21 cellular contexts compared by ENCODE assay signal in the genomic region with DNA sequence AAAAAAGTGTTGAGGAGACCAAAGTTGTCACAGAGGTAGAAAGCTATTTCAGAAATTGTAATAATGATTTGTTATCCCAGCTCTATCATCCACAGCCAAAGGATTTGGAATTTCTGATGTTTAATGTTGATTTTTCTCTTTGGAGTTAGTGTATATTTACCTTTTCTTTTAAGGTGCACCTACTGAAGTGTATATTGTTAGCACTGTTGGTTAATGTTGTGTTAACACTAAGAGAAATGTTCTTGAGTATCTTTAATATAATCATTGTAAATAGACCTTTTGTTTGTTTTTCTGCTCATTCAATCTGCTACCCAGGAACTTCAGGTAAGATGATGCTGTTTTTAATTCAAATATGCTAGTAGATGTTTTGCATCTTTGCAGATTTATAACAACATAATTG. TPM values are rescaled to one million over a fixed set of nuclear protein-coding genes. Genes with fewer than 3 reads are reported as not detected.
"Had no signal": no experiment of that assay in that cellular context is flagged by ENCODE, and none has a peak within 500 bp of the region (broad histone marks: within the 10 kb centered on the region; RNA-seq: fewer than 3 reads in every experiment).

No MANE protein-coding gene starts in this region.

- H3K4me3 ChIP-seq: hepatocyte, testis, transverse colon had no signal

- H3K27me3 ChIP-seq: hepatocyte, testis, transverse colon had no signal

- DNase-seq: activated CD4-positive, alpha-beta T cell treated with anti-CD3 and anti-CD28 coated beads for 4 hours; activated CD4-positive, alpha-beta T cell treated with anti-CD3 and anti-CD28 coated beads, Interleukin-2, amount 50 U/mL, for 4 hours; activated naive CD4-positive, alpha-beta T cell; activated T-cell treated with anti-CD3 and anti-CD28 coated beads for 4 hours; activated T-cell treated with anti-CD3 and anti-CD28 coated beads, Interleukin-2, amount 50 U/mL, for 72 hours; dermis blood vessel endothelial cell; effector CD8-positive, alpha-beta T cell; glutamatergic neuron; left cardiac atrium; mammary epithelial cell; posterior cingulate gyrus; right cardiac atrium; stimulated activated CD4-positive, alpha-beta T cell treated with anti-CD3 and anti-CD28 coated beads, Interleukin-2, amount 100 ng/mL, for 48 hours; stimulated activated naive CD4-positive, alpha-beta T cell treated with Interleukin-2 at 50 U/mL for 16 hours; testis; transverse colon had no signal

- H3K4me1 ChIP-seq: testis had no signal

- H3K36me3 ChIP-seq: transverse colon had no signal

- H3K9me3 ChIP-seq: testis, transverse colon had no signal

- H3K27ac ChIP-seq: epithelial cell of prostate, hepatocyte, testis, transverse colon had no signal

RNA-seq across cellular contexts. Expression of gene ZAR1L, which starts 57.5 kb away (rescaled TPM):
- polyA plus RNA-seq: hepatocyte, keratinocyte, liver, mammary epithelial cell, right cardiac atrium, urinary bladder had no signal
